Comparison of ENCODE assay signal across 7 cellular contexts in genomic region chr1:45155423-45155822, GRCh38. TPM values are rescaled to one million over a fixed set of nuclear protein-coding genes. Genes with fewer than 3 reads are reported as not detected.
"Had no signal": no experiment of that assay in that cellular context is flagged by ENCODE, and none has a peak within 500 bp of the region (broad histone marks: within the 10 kb centered on the region; RNA-seq: fewer than 3 reads in every experiment).

No MANE protein-coding gene starts in this region.

- FAIRE-seq: HepG2, HTR-8/SVneo, K562 had no signal

- ATAC-seq: HepG2, K562 had no signal

- H3K27ac ChIP-seq: HL-60 had no signal

- DNase-seq: IMR-90, KBM-7 had no signal

- H3K4me3 ChIP-seq: K562 had no signal

RNA-seq across cellular contexts. Expression of gene ZSWIM5, which starts 51.0 kb away (rescaled TPM):
- total RNA-seq: HT1080 had no signal
